ENCODE assay signal across 32 cellular contexts in the genomic region with DNA sequence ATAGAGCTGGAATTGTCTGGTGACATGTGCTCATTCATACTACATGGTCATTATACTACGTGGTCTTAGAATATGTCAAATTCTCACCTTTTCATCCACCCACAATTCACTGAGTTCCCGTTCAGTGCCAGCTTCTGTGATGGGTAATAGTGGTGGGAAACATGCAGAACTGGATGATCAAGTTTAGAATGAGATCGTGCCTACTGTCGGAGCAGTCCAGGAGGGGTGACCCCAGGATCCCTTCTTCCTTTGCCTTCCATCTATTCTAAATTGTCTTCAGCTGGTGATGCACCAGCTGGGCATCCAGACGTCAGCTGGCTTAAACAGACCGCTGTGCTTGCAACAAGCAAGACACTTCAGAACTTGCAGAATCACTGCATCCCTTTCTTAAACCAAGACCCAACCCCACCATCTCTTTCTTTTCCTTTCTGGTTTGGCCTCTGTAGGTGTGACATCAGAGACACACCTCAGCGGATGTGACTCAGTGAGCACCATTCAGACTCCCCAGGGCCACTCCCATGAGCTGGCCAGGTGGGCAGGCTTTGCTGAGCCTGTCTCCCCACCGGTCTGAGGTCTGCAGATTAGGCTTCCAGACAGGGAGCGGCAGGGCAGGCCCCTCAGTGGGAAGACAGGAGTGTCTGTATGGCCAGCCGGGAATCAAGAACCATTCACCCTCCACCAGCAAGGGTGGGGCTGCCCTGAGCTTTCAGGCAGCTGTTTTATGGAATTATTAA. TPM values are rescaled to one million over a fixed set of nuclear protein-coding genes. Genes with fewer than 3 reads are reported as not detected.
DNase-seq lines count a peak whose midpoint lies in the region; ATAC-seq, FAIRE-seq and TF ChIP-seq lines count a peak whose summit lies in the region.
"Had no signal": no experiment of that assay in that cellular context is flagged by ENCODE, and none has a peak within 500 bp of the region (broad histone marks: within the 10 kb centered on the region; RNA-seq: fewer than 3 reads in every experiment).

No MANE protein-coding gene starts in this region.

- no peak overlapping the region for H2AFZ ChIP-seq in HepG2 (ENCODE audit: low read length)

- no peaks in the 10 kb centered on the region for H3K27me3 ChIP-seq in HepG2 (ENCODE audit: control insufficient read depth in 1 of 2, insufficient read depth in 2 of 2, low read length in 2 of 2)
- H3K27me3 ChIP-seq in right lobe of liver = no peaks in the 10 kb centered on the region
- H3K27me3 ChIP-seq in bronchial epithelial cell (ENCODE audit: control insufficient read depth, insufficient read depth, low read length) = no peaks in the 10 kb centered on the region
- H3K27me3 ChIP-seq: MG63 had no signal

- over 99% methylated on average over 10 of the region's 10 CpGs for WGBS in HepG2 (ENCODE audit: low lambda C conversion rate)
- WGBS in right lobe of liver (ENCODE audit: insufficient coverage, low coverage, low lambda C conversion rate, missing lambda C conversion rate) = 86% methylated on average over 7 of the region's 10 CpGs

- in situ Hi-C loops in HepG2 (cut with HindIII; ENCODE audit: extremely low pct_ligation_motif_present, low pct_unique_long_range_greater_than_20kb) = loop anchor here (5.0 to 10.0 kb wide), 3 partner anchors 43 to 345 kb away; a partner anchor contains a TSS

- H3K36me3 ChIP-seq in HepG2 (replicated peaks in 1 of 2; ENCODE audit: control insufficient read depth in 1 of 2, insufficient read depth in 2 of 2, low read length in 2 of 2) (no peaks in the 10 kb centered on the region), right lobe of liver (no peaks in the 10 kb centered on the region), bronchial epithelial cell (ENCODE audit: control insufficient read depth, insufficient read depth, low read length) (no peaks in the 10 kb centered on the region)
- H3K36me3 ChIP-seq: BLaER1, MG63, neutrophil, tibial artery had no signal

- no peaks in the 10 kb centered on the region for H4K20me1 ChIP-seq in HepG2 (ENCODE audit: insufficient read depth, low read length)

- ATAC-seq in HepG2 (no peak), right lobe of liver (no peak), GM18502 (IDR thresholded peaks at IDR 0.05; ENCODE audit: poor library complexity, unreplicated experiment) (no peak)
- ATAC-seq: activated CD4-positive, CD25-positive, alpha-beta regulatory T cell treated with anti-CD3 and anti-CD28 coated beads, Interleukin-2, amount 50 U/mL, for 24 hours had no signal

- no peak overlapping the region for H3K4me3 Mint-ChIP-seq in nephron progenitor cell
- H3K4me3 Mint-ChIP-seq: stimulated activated naive CD8-positive, alpha-beta T cell treated with anti-CD3 and anti-CD28 coated beads, Interleukin-15, Interleukin-2, amounts not matched to agents 100 ng/mL and 50 ng/mL, for 24 hours had no signal

- H3K4me3 ChIP-seq in HepG2 (replicated peaks in 1 of 3; ENCODE audit: insufficient read depth in 1 of 3, low read depth in 2 of 3, low read length in 3 of 3) (no peak overlapping the region), right lobe of liver (no peak overlapping the region), bronchial epithelial cell (ENCODE audit: low read depth, low read length) (no peak overlapping the region)
- H3K4me3 ChIP-seq: BLaER1, MG63, tibial artery had no signal

- H3K36me3 Mint-ChIP-seq in nephron progenitor cell (ENCODE audit: low read depth) = no peaks in the 10 kb centered on the region

- FAIRE-seq in HepG2 (lab: Jason Lieb, UNC) (no peak), bronchial epithelial cell (lab: Jason Lieb, UNC) (peak; percentile 100)
- FAIRE-seq: endothelial cell of umbilical vein, H54 had no signal

- no peaks in the 10 kb centered on the region for H3K9me3 Mint-ChIP-seq in nephron progenitor cell
- H3K9me3 Mint-ChIP-seq: IgD-negative memory B cell; stimulated activated naive CD8-positive, alpha-beta T cell treated with anti-CD3 and anti-CD28 coated beads, Interleukin-15, Interleukin-2, amounts not matched to agents 100 ng/mL and 50 ng/mL, for 24 hours had no signal

- H3K27ac ChIP-seq in HepG2 (ENCODE audit: extremely low read length, insufficient read depth, low read length) = no peak overlapping the region
- no peak overlapping the region for H3K27ac ChIP-seq in right lobe of liver
- H3K27ac ChIP-seq: BLaER1, HL-60, neutrophil, tibial artery had no signal

- intact Hi-C loops in HepG2 (cut with micrococcal nuclease; ENCODE audit: unreplicated experiment) = no loop called here
- intact Hi-C loops in right lobe of liver (cut with DNase I) = loop anchor here in 1 of 2 donors (10.0 kb wide), 1 partner anchor 335 kb away; no protein-coding TSS in a partner anchor

- peaks cover 16% of the 10 kb centered on the region for H3K4me1 Mint-ChIP-seq in nephron progenitor cell

- TF ChIP-seq POLR2A in HepG2 (IDR thresholded peaks at IDR 0.05; ENCODE audit: insufficient read depth in 1 of 2, low read depth in 2 of 2, low read length in 2 of 2) (no peak), right lobe of liver (IDR thresholded peaks at IDR 0.05) (no peak)

- H3K9ac ChIP-seq in HepG2 (ENCODE audit: insufficient read depth, low read depth, low read length) = no peak overlapping the region
- H3K9ac ChIP-seq: BLaER1 had no signal

- POLR2A ChIA-PET in HepG2 (lab: Yijun Ruan, JAX) = interaction anchor here (1.2 to 4.3 kb wide), 4 partner anchors 7 to 43 kb away, joined by 3 to 33 read pairs (median 8); a partner anchor contains a TSS

- DNase-seq in HepG2 (ENCODE audit: low spot score) (no peak), right lobe of liver (no peak), bronchial epithelial cell (ENCODE audit: low read depth) (peak; percentile 99), mesenteric fat pad (ENCODE audit: low spot score) (peak; percentile 71), retina (no peak), SHP77 (lab: John Stamatoyannopoulos, UW) (no peak), nephron progenitor cell (no peak)
- DNase-seq: ACHN; activated CD8-positive, alpha-beta memory T cell treated with anti-CD3 and anti-CD28 coated beads for 24 hours; activated naive CD4-positive, alpha-beta T cell treated with anti-CD3 and anti-CD28 coated beads, Interleukin-2, amount 50 U/mL, for 16 hours; activated T-cell treated with anti-CD3 and anti-CD28 coated beads, Interleukin-2, amount 50 U/mL, for 48 hours; aorta; Caco-2; central memory CD4-positive, alpha-beta T cell; dermis blood vessel endothelial cell; MG63; NCI-H526 treated with DMSO at 0.1 percent for 48 hours; SIG-M5; stimulated activated CD4-positive, alpha-beta T cell treated with anti-CD3 and anti-CD28 coated beads, Interleukin-4, amount 100 ng/mL, for 24 hours; tibial artery had no signal

- no peaks in the 10 kb centered on the region for H3K9me3 ChIP-seq in HepG2 (ENCODE audit: low read length)
- no peaks in the 10 kb centered on the region for H3K9me3 ChIP-seq in right lobe of liver
- H3K9me3 ChIP-seq: BLaER1, Caco-2, MG63, neutrophil, tibial artery had no signal

- TF ChIP-seq EP300 in HepG2 (IDR thresholded peaks at IDR 0.05; ENCODE audit: low read depth in 2 of 2, low read length in 2 of 2) (no peak), HepG2 (CRISPR knock-in tag; IDR thresholded peaks at IDR 0.05; ENCODE audit: borderline replicate concordance) (no peak)

- H3K4me2 ChIP-seq in HepG2 (ENCODE audit: low read depth, low read length) = no peak overlapping the region
- H3K4me2 ChIP-seq: BLaER1 had no signal

- no TSS peak for BruUV-seq in HepG2 (replicated peaks; lab: Mats Ljungman, UMichigan)

- no peaks in the 10 kb centered on the region for H3K79me2 ChIP-seq in HepG2 (ENCODE audit: insufficient read depth, low read length)

- no peak for TF ChIP-seq RAD21 in HepG2 (CRISPR knock-in tag; IDR thresholded peaks at IDR 0.05)

- peaks cover 31% of the 10 kb centered on the region for H3K27me3 Mint-ChIP-seq in nephron progenitor cell (ENCODE audit: low read depth, poor library complexity)
- H3K27me3 Mint-ChIP-seq: IgD-negative memory B cell; stimulated activated naive CD8-positive, alpha-beta T cell treated with anti-CD3 and anti-CD28 coated beads, Interleukin-15, Interleukin-2, amounts not matched to agents 100 ng/mL and 50 ng/mL, for 24 hours had no signal

- H3K4me1 ChIP-seq in HepG2 (ENCODE audit: insufficient read depth, low read length) (peaks cover 51% of the 10 kb centered on the region), right lobe of liver (peaks cover 0 to 13% (median 0%) of the 10 kb centered on the region in 4 donors)
- H3K4me1 ChIP-seq: Caco-2, tibial artery had no signal

- TF ChIP-seq CTCF in HepG2 (CRISPR knock-in tag; IDR thresholded peaks at IDR 0.05) = no peak
- no peak for TF ChIP-seq CTCF in right lobe of liver (IDR thresholded peaks at IDR 0.05)
- no peak for TF ChIP-seq CTCF in bronchial epithelial cell (IDR thresholded peaks at IDR 0.05; ENCODE audit: insufficient read depth, low read length, severe bottlenecking)
- no peak for TF ChIP-seq CTCF in nephron progenitor cell (IDR thresholded peaks at IDR 0.05)

- H3K27ac Mint-ChIP-seq in nephron progenitor cell = no peak overlapping the region
- H3K27ac Mint-ChIP-seq: stimulated activated naive CD8-positive, alpha-beta T cell treated with anti-CD3 and anti-CD28 coated beads, Interleukin-15, Interleukin-2, amounts not matched to agents 100 ng/mL and 50 ng/mL, for 24 hours had no signal

- CTCF ChIA-PET in HepG2 (lab: Yijun Ruan, JAX; ENCODE audit: low intra/inter-chr PET ratio, low total read pairs) = no interaction called here

RNA-seq across cellular contexts. Expression of a gene that starts 18.1 kb away (rescaled TPM):
- total RNA-seq in HepG2 (2016; rRNA removed; fragmentation: Illumina TruSeq; extraction: Trizol) (3.6 and 4.1 TPM in 2 replicates), right lobe of liver (1 to 10 TPM; 1.2 to 4.0 (median 1.9) TPM), bronchial epithelial cell (0.13 and 0.53 TPM in 2 replicates), mesenteric fat pad (0.58 TPM)
- total RNA-seq in HepG2 (2016; cell fraction: cytosol; rRNA removed; fragmentation: Illumina TruSeq; extraction: Trizol; ENCODE audit: low read depth) = 2.2 and 2.4 TPM in 2 replicates
- 3.2 and 4.7 TPM in 2 replicates for total RNA-seq in HepG2 (2016; cell fraction: insoluble cytoplasmic fraction; rRNA removed; fragmentation: Illumina TruSeq; extraction: Trizol)
- 6.2 and 6.9 TPM in 2 replicates for total RNA-seq in HepG2 (2016; cell fraction: membrane; rRNA removed; fragmentation: Illumina TruSeq; extraction: Trizol)
- total RNA-seq in HepG2 (2016; cell fraction: nucleus; rRNA removed; fragmentation: Illumina TruSeq; extraction: Trizol) = 3.8 and 4.0 TPM in 2 replicates
- 8.7 and 10.1 TPM in 2 replicates for polyA plus RNA-seq in HepG2 (2011; rRNA removed)
- 10.2 and 10.7 TPM in 2 replicates for polyA plus RNA-seq in HepG2 (2011; cell fraction: cytosol; rRNA removed)
- polyA plus RNA-seq in HepG2 (2011; cell fraction: nucleus; rRNA removed) = 9.3 and 9.9 TPM in 2 replicates
- polyA plus RNA-seq in HepG2 (2012) = 12.3 and 32.8 TPM in 2 replicates
- 7.2 and 9.4 TPM in 2 replicates for polyA plus RNA-seq in HepG2 (2016; cell fraction: cytosol; fragmentation: Illumina TruSeq; extraction: Trizol; ENCODE audit: low read depth)
- polyA plus RNA-seq in HepG2 (2016; cell fraction: insoluble cytoplasmic fraction; fragmentation: Illumina TruSeq; extraction: Trizol; ENCODE audit: low read depth) = 13.1 and 13.3 TPM in 2 replicates
- polyA plus RNA-seq in HepG2 (2016; cell fraction: membrane; fragmentation: Illumina TruSeq; extraction: Trizol; ENCODE audit: low read depth) = 15.0 and 15.5 TPM in 2 replicates
- polyA plus RNA-seq in HepG2 (2016; cell fraction: nucleus; fragmentation: Illumina TruSeq; extraction: Trizol; ENCODE audit: insufficient read depth, low read depth) = 9.5 and 9.7 TPM in 2 replicates
- 1.0 and 10.4 TPM in 2 replicates for polyA minus RNA-seq in HepG2 (2011; rRNA and poly(A)+ RNA removed; ENCODE audit: low replicate concordance)
- polyA minus RNA-seq in HepG2 (2011; cell fraction: cytosol; rRNA and poly(A)+ RNA removed) = 6.8 and 7.9 TPM in 2 replicates
- polyA minus RNA-seq in HepG2 (2011; cell fraction: nucleus; rRNA and poly(A)+ RNA removed) = 11.7 and 13.4 TPM in 2 replicates

RNA-seq across cellular contexts. Expression of a gene that starts 18.2 kb away (rescaled TPM):
- total RNA-seq in HepG2 (2016; rRNA removed; fragmentation: Illumina TruSeq; extraction: Trizol) (20.9 and 25.0 TPM in 2 replicates), right lobe of liver (10 to 100 TPM in 2 of 6 experiments, 1 to 10 TPM in 4; 3.5 to 10.7 (median 7.4) TPM), bronchial epithelial cell (11.1 and 11.6 TPM in 2 replicates), mesenteric fat pad (13.0 TPM)
- total RNA-seq in HepG2 (2016; cell fraction: cytosol; rRNA removed; fragmentation: Illumina TruSeq; extraction: Trizol; ENCODE audit: low read depth) = 15.0 and 15.3 TPM in 2 replicates
- 21.7 and 30.3 TPM in 2 replicates for total RNA-seq in HepG2 (2016; cell fraction: insoluble cytoplasmic fraction; rRNA removed; fragmentation: Illumina TruSeq; extraction: Trizol)
- 13.3 and 13.7 TPM in 2 replicates for total RNA-seq in HepG2 (2016; cell fraction: membrane; rRNA removed; fragmentation: Illumina TruSeq; extraction: Trizol)
- total RNA-seq in HepG2 (2016; cell fraction: nucleus; rRNA removed; fragmentation: Illumina TruSeq; extraction: Trizol) = 13.4 and 18.3 TPM in 2 replicates
- polyA plus RNA-seq in HepG2 (2011; rRNA removed) = 14.2 and 19.0 TPM in 2 replicates
- polyA plus RNA-seq in HepG2 (2011; cell fraction: cytosol; rRNA removed) = 5.0 and 8.9 TPM in 2 replicates
- polyA plus RNA-seq in HepG2 (2011; cell fraction: nucleus; rRNA removed) = 4.0 and 7.0 TPM in 2 replicates
- 12.4 and 13.1 TPM in 2 replicates for polyA plus RNA-seq in HepG2 (2012)
- 7.9 and 10.0 TPM in 2 replicates for polyA plus RNA-seq in HepG2 (2016; cell fraction: cytosol; fragmentation: Illumina TruSeq; extraction: Trizol; ENCODE audit: low read depth)
- polyA plus RNA-seq in HepG2 (2016; cell fraction: insoluble cytoplasmic fraction; fragmentation: Illumina TruSeq; extraction: Trizol; ENCODE audit: low read depth) = 27.3 and 32.8 TPM in 2 replicates
- 9.6 and 13.7 TPM in 2 replicates for polyA plus RNA-seq in HepG2 (2016; cell fraction: membrane; fragmentation: Illumina TruSeq; extraction: Trizol; ENCODE audit: low read depth)
- polyA plus RNA-seq in HepG2 (2016; cell fraction: nucleus; fragmentation: Illumina TruSeq; extraction: Trizol; ENCODE audit: insufficient read depth, low read depth) = 20.1 and 21.9 TPM in 2 replicates
- 1.9 and 7.5 TPM in 2 replicates for polyA minus RNA-seq in HepG2 (2011; rRNA and poly(A)+ RNA removed; ENCODE audit: low replicate concordance)
- polyA minus RNA-seq in HepG2 (2011; cell fraction: cytosol; rRNA and poly(A)+ RNA removed) = 2.8 and 3.5 TPM in 2 replicates
- 21.2 and 22.8 TPM in 2 replicates for polyA minus RNA-seq in HepG2 (2011; cell fraction: nucleus; rRNA and poly(A)+ RNA removed)

RNA-seq across cellular contexts. Expression of a gene that starts 28.8 kb away (rescaled TPM):
- total RNA-seq in HepG2 (2016; rRNA removed; fragmentation: Illumina TruSeq; extraction: Trizol) = 266 and 359 TPM in 2 replicates
- 93.1 and 113 TPM in 2 replicates for total RNA-seq in HepG2 (2016; cell fraction: cytosol; rRNA removed; fragmentation: Illumina TruSeq; extraction: Trizol; ENCODE audit: low read depth)
- 255 and 373 TPM in 2 replicates for total RNA-seq in HepG2 (2016; cell fraction: insoluble cytoplasmic fraction; rRNA removed; fragmentation: Illumina TruSeq; extraction: Trizol)
- total RNA-seq in HepG2 (2016; cell fraction: membrane; rRNA removed; fragmentation: Illumina TruSeq; extraction: Trizol) = 138 and 151 TPM in 2 replicates
- total RNA-seq in HepG2 (2016; cell fraction: nucleus; rRNA removed; fragmentation: Illumina TruSeq; extraction: Trizol) = 76.2 and 83.8 TPM in 2 replicates
- 147 and 188 TPM in 2 replicates for polyA plus RNA-seq in HepG2 (2011; rRNA removed)
- polyA plus RNA-seq in HepG2 (2011; cell fraction: cytosol; rRNA removed) = 236 and 276 TPM in 2 replicates
- 40.2 and 44.6 TPM in 2 replicates for polyA plus RNA-seq in HepG2 (2011; cell fraction: nucleus; rRNA removed)
- polyA plus RNA-seq in HepG2 (2012) = 97.0 and 122 TPM in 2 replicates
- 101 and 125 TPM in 2 replicates for polyA plus RNA-seq in HepG2 (2016; cell fraction: cytosol; fragmentation: Illumina TruSeq; extraction: Trizol; ENCODE audit: low read depth)
- polyA plus RNA-seq in HepG2 (2016; cell fraction: insoluble cytoplasmic fraction; fragmentation: Illumina TruSeq; extraction: Trizol; ENCODE audit: low read depth) = 322 and 359 TPM in 2 replicates
- polyA plus RNA-seq in HepG2 (2016; cell fraction: membrane; fragmentation: Illumina TruSeq; extraction: Trizol; ENCODE audit: low read depth) = 105 and 119 TPM in 2 replicates
- polyA plus RNA-seq in HepG2 (2016; cell fraction: nucleus; fragmentation: Illumina TruSeq; extraction: Trizol; ENCODE audit: insufficient read depth, low read depth) = 146 and 155 TPM in 2 replicates
- polyA minus RNA-seq in HepG2 (2011; rRNA and poly(A)+ RNA removed; ENCODE audit: low replicate concordance) = 30.3 and 88.3 TPM in 2 replicates
- 40.0 and 52.4 TPM in 2 replicates for polyA minus RNA-seq in HepG2 (2011; cell fraction: cytosol; rRNA and poly(A)+ RNA removed)
- 10.8 and 14.4 TPM in 2 replicates for polyA minus RNA-seq in HepG2 (2011; cell fraction: nucleus; rRNA and poly(A)+ RNA removed)
- total RNA-seq in right lobe of liver = 100 to 1,000 TPM in 2 of 6 experiments, 10 to 100 TPM in 4; 50.4 to 204 (median 72.1) TPM
- 222 and 317 TPM in 2 replicates for total RNA-seq in bronchial epithelial cell
- 71.2 TPM for total RNA-seq in mesenteric fat pad

RNA-seq across cellular contexts. Expression of a gene that starts 29.1 kb away (rescaled TPM):
- 9.1 and 10.7 TPM in 2 replicates for total RNA-seq in HepG2 (2016; rRNA removed; fragmentation: Illumina TruSeq; extraction: Trizol)
- 10.1 and 10.8 TPM in 2 replicates for total RNA-seq in HepG2 (2016; cell fraction: cytosol; rRNA removed; fragmentation: Illumina TruSeq; extraction: Trizol; ENCODE audit: low read depth)
- total RNA-seq in HepG2 (2016; cell fraction: insoluble cytoplasmic fraction; rRNA removed; fragmentation: Illumina TruSeq; extraction: Trizol) = 8.7 and 9.2 TPM in 2 replicates
- total RNA-seq in HepG2 (2016; cell fraction: membrane; rRNA removed; fragmentation: Illumina TruSeq; extraction: Trizol) = 8.4 and 8.8 TPM in 2 replicates
- 13.9 and 14.9 TPM in 2 replicates for total RNA-seq in HepG2 (2016; cell fraction: nucleus; rRNA removed; fragmentation: Illumina TruSeq; extraction: Trizol)
- 4.6 and 5.2 TPM in 2 replicates for polyA plus RNA-seq in HepG2 (2011; rRNA removed)
- 1.5 and 2.1 TPM in 2 replicates for polyA plus RNA-seq in HepG2 (2011; cell fraction: cytosol; rRNA removed)
- 9.1 and 10.2 TPM in 2 replicates for polyA plus RNA-seq in HepG2 (2011; cell fraction: nucleus; rRNA removed)
- polyA plus RNA-seq in HepG2 (2012) = 3.9 and 4.2 TPM in 2 replicates
- 0.69 and 0.77 TPM in 2 replicates for polyA plus RNA-seq in HepG2 (2016; cell fraction: cytosol; fragmentation: Illumina TruSeq; extraction: Trizol; ENCODE audit: low read depth)
- 8.6 and 8.9 TPM in 2 replicates for polyA plus RNA-seq in HepG2 (2016; cell fraction: insoluble cytoplasmic fraction; fragmentation: Illumina TruSeq; extraction: Trizol; ENCODE audit: low read depth)
- 2.1 and 3.3 TPM in 2 replicates for polyA plus RNA-seq in HepG2 (2016; cell fraction: membrane; fragmentation: Illumina TruSeq; extraction: Trizol; ENCODE audit: low read depth)
- polyA plus RNA-seq in HepG2 (2016; cell fraction: nucleus; fragmentation: Illumina TruSeq; extraction: Trizol; ENCODE audit: insufficient read depth, low read depth) = 16.8 and 22.4 TPM in 2 replicates
- polyA minus RNA-seq in HepG2 (2011; rRNA and poly(A)+ RNA removed; ENCODE audit: low replicate concordance) = 2.2 and 12.2 TPM in 2 replicates
- 2.5 and 3.3 TPM in 2 replicates for polyA minus RNA-seq in HepG2 (2011; cell fraction: cytosol; rRNA and poly(A)+ RNA removed)
- polyA minus RNA-seq in HepG2 (2011; cell fraction: nucleus; rRNA and poly(A)+ RNA removed) = 21.6 and 23.2 TPM in 2 replicates
- 1 to 10 TPM; 3.7 to 6.5 (median 4.9) TPM for total RNA-seq in right lobe of liver
- 6.6 and 9.2 TPM in 2 replicates for total RNA-seq in bronchial epithelial cell
- total RNA-seq in mesenteric fat pad = 9.7 TPM

RNA-seq across cellular contexts. Expression of a gene that starts 43.5 kb away (rescaled TPM):
- total RNA-seq in HepG2 (2016; rRNA removed; fragmentation: Illumina TruSeq; extraction: Trizol) (24.4 and 42.8 TPM in 2 replicates), right lobe of liver (100 to 1,000 TPM; 142 to 383 (median 264) TPM), bronchial epithelial cell (0.38 and 0.53 TPM in 2 replicates), mesenteric fat pad (0.48 TPM)
- total RNA-seq in HepG2 (2016; cell fraction: cytosol; rRNA removed; fragmentation: Illumina TruSeq; extraction: Trizol; ENCODE audit: low read depth) = 6.1 and 8.5 TPM in 2 replicates
- 24.1 and 44.5 TPM in 2 replicates for total RNA-seq in HepG2 (2016; cell fraction: insoluble cytoplasmic fraction; rRNA removed; fragmentation: Illumina TruSeq; extraction: Trizol)
- total RNA-seq in HepG2 (2016; cell fraction: membrane; rRNA removed; fragmentation: Illumina TruSeq; extraction: Trizol) = 21.2 and 24.0 TPM in 2 replicates
- 74.8 and 81.7 TPM in 2 replicates for total RNA-seq in HepG2 (2016; cell fraction: nucleus; rRNA removed; fragmentation: Illumina TruSeq; extraction: Trizol)
- 310 and 460 TPM in 2 replicates for polyA plus RNA-seq in HepG2 (2011; rRNA removed)
- 141 and 152 TPM in 2 replicates for polyA plus RNA-seq in HepG2 (2011; cell fraction: cytosol; rRNA removed)
- 496 and 544 TPM in 2 replicates for polyA plus RNA-seq in HepG2 (2011; cell fraction: nucleus; rRNA removed)
- polyA plus RNA-seq in HepG2 (2012) = 253 and 287 TPM in 2 replicates
- polyA plus RNA-seq in HepG2 (2016; cell fraction: cytosol; fragmentation: Illumina TruSeq; extraction: Trizol; ENCODE audit: low read depth) = 11.4 and 13.1 TPM in 2 replicates
- polyA plus RNA-seq in HepG2 (2016; cell fraction: insoluble cytoplasmic fraction; fragmentation: Illumina TruSeq; extraction: Trizol; ENCODE audit: low read depth) = 42.4 and 50.4 TPM in 2 replicates
- polyA plus RNA-seq in HepG2 (2016; cell fraction: membrane; fragmentation: Illumina TruSeq; extraction: Trizol; ENCODE audit: low read depth) = 28.2 and 31.8 TPM in 2 replicates
- 169 and 186 TPM in 2 replicates for polyA plus RNA-seq in HepG2 (2016; cell fraction: nucleus; fragmentation: Illumina TruSeq; extraction: Trizol; ENCODE audit: insufficient read depth, low read depth)
- polyA minus RNA-seq in HepG2 (2011; rRNA and poly(A)+ RNA removed; ENCODE audit: low replicate concordance) = 0.40 and 2,799 TPM in 2 replicates
- 352 and 410 TPM in 2 replicates for polyA minus RNA-seq in HepG2 (2011; cell fraction: cytosol; rRNA and poly(A)+ RNA removed)
- 342 and 399 TPM in 2 replicates for polyA minus RNA-seq in HepG2 (2011; cell fraction: nucleus; rRNA and poly(A)+ RNA removed)
- total RNA-seq: dermis blood vessel endothelial cell, endothelial cell of umbilical vein, lower leg skin, OCI-LY7, pulmonary artery endothelial cell had no signal
- polyA plus RNA-seq: aorta had no signal

Comparison
In these comparisons a context has a peak if more than half of its experiments do, and no peak if none do; other contexts are left out.
1. DNase-seq: peak in bronchial epithelial cell (single experiment) and mesenteric fat pad (single experiment); none in HepG2 (single experiment), right lobe of liver (0 of 3), retina (single experiment), SHP77 (0 of 2) and nephron progenitor cell (single experiment).